ENCODE assay signal across 8 cellular contexts in genomic region chr12:131928765-131929529, GRCh38. TPM values are rescaled to one million over a fixed set of nuclear protein-coding genes. Genes with fewer than 3 reads are reported as not detected.
DNase-seq lines count a peak whose midpoint lies in the region; ATAC-seq, FAIRE-seq and TF ChIP-seq lines count a peak whose summit lies in the region.

PUS1 (plus strand) TSS chr12:131929276; CDS start chr12:131929723, 447 bp downstream.

- peak in 1 of 4 donors; percentile 55 for TF ChIP-seq EP300 in upper lobe of left lung (IDR thresholded peaks at IDR 0.05)

- H3K27me3 ChIP-seq in heart left ventricle (no peaks in the 10 kb centered on the region), upper lobe of left lung (no peaks in the 10 kb centered on the region)

- TF ChIP-seq POLR2A in GM12891 (IDR thresholded peaks at IDR 0.05; ENCODE audit: low read depth, low read length) (peak; percentile 76), heart left ventricle (IDR thresholded peaks at IDR 0.05) (peak in 1 of 2 donors; percentile 91), upper lobe of left lung (IDR thresholded peaks at IDR 0.05) (peak in 1 of 4 donors; percentile 77)

- peak within 1 kb of the TSS; percentile 87 to 88 for H3K27ac Mint-ChIP-seq in T-cell

- intact Hi-C loops in heart left ventricle (cut with DNase I) (loop anchor here in 6 of 10 donors (1.0 to 2.0 kb wide), 4 partner anchors 20 to 35 kb away; partner anchors contain the start of genes ULK1 (in 3 of the 6) and EP400 (in 2 of the 6)), posterior cingulate gyrus (cut with DNase I) (loop anchor here (1.0 to 10.0 kb wide), 3 partner anchors 20 to 94 kb away; partner anchors contain the start of genes EP400 and ULK1)

- H3K27ac ChIP-seq in adipose tissue (ENCODE audit: low read depth, low read length) (no peak within 1 kb of the TSS), heart left ventricle (peak within 1 kb of the TSS; percentile 86 to 97 (median 92)), upper lobe of left lung (peak within 1 kb of the TSS; percentile 58 to 86 (median 79))

- WGBS in adipose tissue, 3 donors = 0 to 1% (median 1%) methylated on average over 64 to 76 of the region's 76 CpGs
- 0 to 2% (median 0%) methylated on average over 19 to 76 of the region's 76 CpGs for WGBS in heart left ventricle, 4 donors
- WGBS in upper lobe of left lung, 2 donors = 0 to 1% methylated on average over 16 to 46 of the region's 76 CpGs

- H3K36me3 ChIP-seq in heart left ventricle = peaks cover 0 to 32% (median 24%) of the 10 kb centered on the region in 9 donors
- H3K36me3 ChIP-seq in upper lobe of left lung = peaks cover 0 to 25% (median 19%) of the 10 kb centered on the region in 4 donors

- H3K9me3 ChIP-seq in heart left ventricle (no peaks in the 10 kb centered on the region), upper lobe of left lung (no peaks in the 10 kb centered on the region)

- TF ChIP-seq CTCF in heart left ventricle (IDR thresholded peaks at IDR 0.05) (no peak), upper lobe of left lung (IDR thresholded peaks at IDR 0.05) (no peak)

- ATAC-seq in HG02798 (IDR thresholded peaks at IDR 0.05; ENCODE audit: poor library complexity, unreplicated experiment) = peak; percentile 76
- ATAC-seq in T-cell (replicated peaks in 1 of 4) = peak; percentile 82 to 90 (median 84)
- peak; percentile 82 to 97 (median 94) for ATAC-seq in heart left ventricle
- peak; percentile 96 to 97 for ATAC-seq in upper lobe of left lung (ENCODE audit: low FRiP score in 2 of 2)

- H3K27me3 Mint-ChIP-seq in T-cell = no peaks in the 10 kb centered on the region

- H3K4me3 ChIP-seq in heart left ventricle (peak within 1 kb of the TSS; percentile 62 to 94 (median 82)), upper lobe of left lung (peak within 1 kb of the TSS; percentile 85 to 98 (median 93))

- DNase-seq in GM12891 (ENCODE audit: insufficient read length, low spot score) (peak; percentile 97), NCI-H146 (lab: John Stamatoyannopoulos, UW) (peak; percentile 95), T-cell (peak; percentile 86 to 93 (median 91)), heart left ventricle (peak; percentile 95 to 97 (median 96)), posterior cingulate gyrus (peak; percentile 92 to 99 (median 96)), upper lobe of left lung (peak; percentile 93 to 97)

- CTCF ChIA-PET in T-cell (lab: Charles Lee) = interaction anchor here (0.6 kb wide), 3 partner anchors 23 to 63 kb away, joined by 3 to 5 read pairs (median 4); no protein-coding TSS in a partner anchor

- peaks cover 0 to 34% (median 16%) of the 10 kb centered on the region in 12 donors for H3K4me1 ChIP-seq in heart left ventricle
- H3K4me1 ChIP-seq in upper lobe of left lung = peaks cover 9 to 35% (median 13%) of the 10 kb centered on the region in 4 donors

- H3K9me3 Mint-ChIP-seq in T-cell = no peaks in the 10 kb centered on the region

- FAIRE-seq in GM12891 (lab: Jason Lieb, UNC) = peak; percentile 98

- peak within 1 kb of the TSS; percentile 91 to 99 (median 94) for H3K4me3 Mint-ChIP-seq in T-cell

- peaks cover 18% of the 10 kb centered on the region for H3K36me3 Mint-ChIP-seq in T-cell

- POLR2A ChIA-PET in T-cell (lab: Charles Lee) = interaction anchor here in 1 of 2 donors (0.6 kb wide), 1 partner anchor 208 kb away, joined by 4 read pairs; no protein-coding TSS in a partner anchor

- peaks cover 18 to 32% (median 19%) of the 10 kb centered on the region in 3 donors for H3K4me1 Mint-ChIP-seq in T-cell

TF ChIP-seq in GM12891, 5 proteins besides CTCF, POLR2A, EP300 and RAD21:
- TF ChIP-seq POLR2AphosphoS5 (IDR thresholded peaks at IDR 0.05; ENCODE audit: low read depth, low read length) (peak; percentile 71), SPI1 (IDR thresholded peaks at IDR 0.05; ENCODE audit: low read depth, low read length) (peak; percentile 64), POU2F2 (IDR thresholded peaks at IDR 0.05; ENCODE audit: low read depth, low read length) (peak; percentile 17; the same call in 1 of the 2 replicates), PAX5 (IDR thresholded peaks at IDR 0.05; ENCODE audit: insufficient read depth, low read length, severe bottlenecking) (peak; percentile 95), TAF1 (IDR thresholded peaks at IDR 0.05; ENCODE audit: low read depth, low read length) (peak; percentile 77)
TF ChIP-seq in GM12891: peak in this region for 5.

RNA-seq across cellular contexts. Expression of gene PUS1, which starts in this region (rescaled TPM):
- polyA plus RNA-seq in GM12891 (2012; ENCODE audit: low read depth, missing spikeins) = 19.9 TPM
- total RNA-seq in T-cell (10 to 100 TPM; 27.8 to 71.4 (median 66.5) TPM), heart left ventricle (10 to 100 TPM in 2 of 9 donors, 1 to 10 TPM in 7; 6.1 to 10.7 (median 8.1) TPM), upper lobe of left lung (10 to 100 TPM; 11.3 to 30.7 (median 22.5) TPM)
- polyA plus RNA-seq in adipose tissue (10 to 100 TPM; 13.6 to 37.0 (median 16.6) TPM), heart left ventricle (10 to 100 TPM in 1 of 2 donors, 1 to 10 TPM in 1; 8.8 to 13.5 TPM)
